ENCODE assay signal across 1 cellular context in the genomic region with DNA sequence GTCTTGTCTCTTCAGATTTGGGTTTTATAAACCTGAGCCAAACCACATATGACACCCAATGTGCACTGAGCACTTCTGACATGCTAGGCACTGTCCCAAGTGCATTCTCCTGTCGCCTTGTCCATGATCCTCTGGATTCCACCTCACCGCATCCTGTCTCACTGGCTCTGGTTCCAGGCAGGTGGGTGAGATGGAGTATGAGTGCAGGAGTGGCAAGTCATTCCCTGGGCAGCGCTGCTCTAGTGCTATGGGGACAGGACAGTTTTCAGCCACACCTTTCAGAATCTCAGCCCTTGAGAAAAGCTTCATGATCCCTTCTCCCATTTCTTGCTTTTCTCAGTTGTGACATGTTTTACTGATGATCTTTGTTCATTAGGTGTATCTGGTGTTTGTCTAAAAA.
TF ChIP-seq lines count a peak whose summit lies in the region.

No MANE protein-coding gene starts in this region.

TF ChIP-seq in IMR-90, 13 proteins besides CTCF, POLR2A, EP300 and RAD21 (continued from another document):
- TF ChIP-seq FOS (IDR thresholded peaks at IDR 0.05; ENCODE audit: low read depth, low read length): no peak
- TF ChIP-seq CHD1 (IDR thresholded peaks at IDR 0.05; ENCODE audit: low read depth, low read length): no peak
- TF ChIP-seq NFE2L2 (IDR thresholded peaks at IDR 0.05; ENCODE audit: low read depth, low read length): no peak
- TF ChIP-seq RCOR1 (IDR thresholded peaks at IDR 0.05; ENCODE audit: insufficient replicate concordance, low read length): no peak
- TF ChIP-seq, protein P1, sequence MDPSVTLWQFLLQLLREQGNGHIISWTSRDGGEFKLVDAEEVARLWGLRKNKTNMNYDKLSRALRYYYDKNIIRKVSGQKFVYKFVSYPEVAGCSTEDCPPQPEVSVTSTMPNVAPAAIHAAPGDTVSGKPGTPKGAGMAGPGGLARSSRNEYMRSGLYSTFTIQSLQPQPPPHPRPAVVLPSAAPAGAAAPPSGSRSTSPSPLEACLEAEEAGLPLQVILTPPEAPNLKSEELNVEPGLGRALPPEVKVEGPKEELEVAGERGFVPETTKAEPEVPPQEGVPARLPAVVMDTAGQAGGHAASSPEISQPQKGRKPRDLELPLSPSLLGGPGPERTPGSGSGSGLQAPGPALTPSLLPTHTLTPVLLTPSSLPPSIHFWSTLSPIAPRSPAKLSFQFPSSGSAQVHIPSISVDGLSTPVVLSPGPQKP (IDR thresholded peaks at IDR 0.05; ENCODE audit: borderline replicate concordance, low read depth, low read length): no peak
- no peak for TF ChIP-seq MXI1 (IDR thresholded peaks at IDR 0.05; ENCODE audit: borderline replicate concordance, low read depth, low read length)
- TF ChIP-seq BHLHE40 (IDR thresholded peaks at IDR 0.05; ENCODE audit: low read depth, low read length): no peak
- TF ChIP-seq RFX5 (IDR thresholded peaks at IDR 0.05; ENCODE audit: low read depth, low read length): no peak
- TF ChIP-seq MAZ (IDR thresholded peaks at IDR 0.05; ENCODE audit: borderline replicate concordance, low read depth, low read length): no peak
